Comparison of ENCODE assay signal across 1 cellular context in the genomic region with DNA sequence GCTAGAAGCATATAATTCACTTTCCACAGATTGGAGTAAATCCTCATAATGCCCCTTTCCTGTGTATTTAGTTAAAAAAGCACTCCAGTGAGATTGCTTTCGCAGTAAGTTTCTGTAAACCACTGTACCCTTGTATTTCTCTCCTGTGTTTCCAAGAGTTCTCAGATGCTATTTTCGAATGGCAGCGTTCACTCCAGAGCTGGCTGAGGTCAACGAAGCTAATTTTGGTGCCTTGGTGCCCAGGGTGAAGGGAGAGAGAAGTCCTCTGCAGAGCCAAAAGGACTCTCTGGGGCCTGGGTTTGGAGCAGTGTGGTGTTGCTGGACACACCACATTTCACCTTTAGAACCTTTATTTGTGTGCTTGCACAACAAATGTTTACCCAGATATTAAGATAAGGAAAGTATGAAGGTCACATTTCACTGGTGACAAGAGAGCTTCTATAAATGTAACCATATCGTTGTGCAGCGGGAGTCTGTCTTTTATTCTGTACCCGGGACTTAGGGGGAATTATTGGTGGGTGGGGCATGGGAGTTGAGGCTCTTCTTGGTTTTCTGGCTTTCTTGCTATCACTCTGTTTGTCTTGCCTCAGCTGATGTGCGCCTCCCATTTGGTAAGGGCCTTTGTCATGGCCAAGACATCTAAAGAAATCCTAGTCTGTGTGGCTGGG.
TF ChIP-seq lines count a peak whose summit lies in the region.

No MANE protein-coding gene starts in this region.

TF ChIP-seq in HepG2, 621 proteins besides CTCF, POLR2A, EP300 and RAD21 (continued from another document and continues in another):
- TF ChIP-seq, protein P1, sequence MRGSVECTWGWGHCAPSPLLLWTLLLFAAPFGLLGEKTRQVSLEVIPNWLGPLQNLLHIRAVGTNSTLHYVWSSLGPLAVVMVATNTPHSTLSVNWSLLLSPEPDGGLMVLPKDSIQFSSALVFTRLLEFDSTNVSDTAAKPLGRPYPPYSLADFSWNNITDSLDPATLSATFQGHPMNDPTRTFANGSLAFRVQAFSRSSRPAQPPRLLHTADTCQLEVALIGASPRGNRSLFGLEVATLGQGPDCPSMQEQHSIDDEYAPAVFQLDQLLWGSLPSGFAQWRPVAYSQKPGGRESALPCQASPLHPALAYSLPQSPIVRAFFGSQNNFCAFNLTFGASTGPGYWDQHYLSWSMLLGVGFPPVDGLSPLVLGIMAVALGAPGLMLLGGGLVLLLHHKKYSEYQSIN (CRISPR knock-in tag; IDR thresholded peaks at IDR 0.05; ENCODE audit: borderline replicate concordance), result no peak
- 0 out of 2 replicates have a peak, but pooled peaks have one; percentile 42 for TF ChIP-seq DNMT3B (CRISPR knock-in tag; conservative IDR thresholded peaks at IDR 0.05)
- TF ChIP-seq NKX3-1 (CRISPR knock-in tag; IDR thresholded peaks at IDR 0.05), result peak; percentile 95
- no peak for TF ChIP-seq NR1H2 (CRISPR knock-in tag; IDR thresholded peaks at IDR 0.05; ENCODE audit: borderline replicate concordance, low read depth)
- TF ChIP-seq NPAS2 (CRISPR knock-in tag; IDR thresholded peaks at IDR 0.05; ENCODE audit: borderline replicate concordance), result no peak
- TF ChIP-seq, protein P2, sequence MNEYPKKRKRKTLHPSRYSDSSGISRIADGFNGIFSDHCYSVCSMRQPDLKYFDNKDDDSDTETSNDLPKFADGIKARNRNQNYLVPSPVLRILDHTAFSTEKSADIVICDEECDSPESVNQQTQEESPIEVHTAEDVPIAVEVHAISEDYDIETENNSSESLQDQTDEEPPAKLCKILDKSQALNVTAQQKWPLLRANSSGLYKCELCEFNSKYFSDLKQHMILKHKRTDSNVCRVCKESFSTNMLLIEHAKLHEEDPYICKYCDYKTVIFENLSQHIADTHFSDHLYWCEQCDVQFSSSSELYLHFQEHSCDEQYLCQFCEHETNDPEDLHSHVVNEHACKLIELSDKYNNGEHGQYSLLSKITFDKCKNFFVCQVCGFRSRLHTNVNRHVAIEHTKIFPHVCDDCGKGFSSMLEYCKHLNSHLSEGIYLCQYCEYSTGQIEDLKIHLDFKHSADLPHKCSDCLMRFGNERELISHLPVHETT (CRISPR knock-in tag; conservative IDR thresholded peaks at IDR 0.05), result no peak
- TF ChIP-seq, protein P3, sequence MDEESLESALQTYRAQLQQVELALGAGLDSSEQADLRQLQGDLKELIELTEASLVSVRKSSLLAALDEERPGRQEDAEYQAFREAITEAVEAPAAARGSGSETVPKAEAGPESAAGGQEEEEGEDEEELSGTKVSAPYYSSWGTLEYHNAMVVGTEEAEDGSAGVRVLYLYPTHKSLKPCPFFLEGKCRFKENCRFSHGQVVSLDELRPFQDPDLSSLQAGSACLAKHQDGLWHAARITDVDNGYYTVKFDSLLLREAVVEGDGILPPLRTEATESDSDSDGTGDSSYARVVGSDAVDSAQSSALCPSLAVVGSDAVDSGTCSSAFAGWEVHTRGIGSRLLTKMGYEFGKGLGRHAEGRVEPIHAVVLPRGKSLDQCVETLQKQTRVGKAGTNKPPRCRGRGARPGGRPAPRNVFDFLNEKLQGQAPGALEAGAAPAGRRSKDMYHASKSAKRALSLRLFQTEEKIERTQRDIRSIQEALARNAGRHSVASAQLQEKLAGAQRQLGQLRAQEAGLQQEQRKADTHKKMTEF (CRISPR knock-in tag; IDR thresholded peaks at IDR 0.05), result no peak
- TF ChIP-seq, protein P4, sequence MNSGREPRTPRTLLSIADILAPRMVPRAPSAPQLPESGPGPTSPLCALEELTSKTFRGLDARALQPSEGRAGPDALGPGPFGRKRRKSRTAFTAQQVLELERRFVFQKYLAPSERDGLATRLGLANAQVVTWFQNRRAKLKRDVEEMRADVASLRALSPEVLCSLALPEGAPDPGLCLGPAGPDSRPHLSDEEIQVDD (CRISPR knock-in tag; IDR thresholded peaks at IDR 0.05; ENCODE audit: borderline replicate concordance), result no peak
- peak; percentile 42; the same call in 1 of the 2 replicates for TF ChIP-seq ZNF572 (CRISPR knock-in tag; IDR thresholded peaks at IDR 0.05)
- no peak for TF ChIP-seq SAFB2 (CRISPR knock-in tag; IDR thresholded peaks at IDR 0.05; ENCODE audit: borderline replicate concordance, low read depth)
- no peak for TF ChIP-seq ZNF850 (CRISPR knock-in tag; conservative IDR thresholded peaks at IDR 0.05)
- peak; percentile 61; the same call in 1 of the 2 replicates for TF ChIP-seq ZNF205 (CRISPR knock-in tag; IDR thresholded peaks at IDR 0.05)
- TF ChIP-seq PHF21A (CRISPR knock-in tag; IDR thresholded peaks at IDR 0.05), result peak; percentile 95
- TF ChIP-seq, protein P5, sequence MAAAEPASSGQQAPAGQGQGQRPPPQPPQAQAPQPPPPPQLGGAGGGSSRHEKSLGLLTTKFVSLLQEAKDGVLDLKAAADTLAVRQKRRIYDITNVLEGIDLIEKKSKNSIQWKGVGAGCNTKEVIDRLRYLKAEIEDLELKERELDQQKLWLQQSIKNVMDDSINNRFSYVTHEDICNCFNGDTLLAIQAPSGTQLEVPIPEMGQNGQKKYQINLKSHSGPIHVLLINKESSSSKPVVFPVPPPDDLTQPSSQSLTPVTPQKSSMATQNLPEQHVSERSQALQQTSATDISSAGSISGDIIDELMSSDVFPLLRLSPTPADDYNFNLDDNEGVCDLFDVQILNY (CRISPR knock-in tag; conservative IDR thresholded peaks at IDR 0.05), result no peak
- TF ChIP-seq, protein P6, sequence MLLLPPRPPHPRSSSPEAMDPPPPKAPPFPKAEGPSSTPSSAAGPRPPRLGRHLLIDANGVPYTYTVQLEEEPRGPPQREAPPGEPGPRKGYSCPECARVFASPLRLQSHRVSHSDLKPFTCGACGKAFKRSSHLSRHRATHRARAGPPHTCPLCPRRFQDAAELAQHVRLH (CRISPR knock-in tag; IDR thresholded peaks at IDR 0.05; ENCODE audit: borderline replicate concordance, low read depth), result no peak
- TF ChIP-seq, protein P7, sequence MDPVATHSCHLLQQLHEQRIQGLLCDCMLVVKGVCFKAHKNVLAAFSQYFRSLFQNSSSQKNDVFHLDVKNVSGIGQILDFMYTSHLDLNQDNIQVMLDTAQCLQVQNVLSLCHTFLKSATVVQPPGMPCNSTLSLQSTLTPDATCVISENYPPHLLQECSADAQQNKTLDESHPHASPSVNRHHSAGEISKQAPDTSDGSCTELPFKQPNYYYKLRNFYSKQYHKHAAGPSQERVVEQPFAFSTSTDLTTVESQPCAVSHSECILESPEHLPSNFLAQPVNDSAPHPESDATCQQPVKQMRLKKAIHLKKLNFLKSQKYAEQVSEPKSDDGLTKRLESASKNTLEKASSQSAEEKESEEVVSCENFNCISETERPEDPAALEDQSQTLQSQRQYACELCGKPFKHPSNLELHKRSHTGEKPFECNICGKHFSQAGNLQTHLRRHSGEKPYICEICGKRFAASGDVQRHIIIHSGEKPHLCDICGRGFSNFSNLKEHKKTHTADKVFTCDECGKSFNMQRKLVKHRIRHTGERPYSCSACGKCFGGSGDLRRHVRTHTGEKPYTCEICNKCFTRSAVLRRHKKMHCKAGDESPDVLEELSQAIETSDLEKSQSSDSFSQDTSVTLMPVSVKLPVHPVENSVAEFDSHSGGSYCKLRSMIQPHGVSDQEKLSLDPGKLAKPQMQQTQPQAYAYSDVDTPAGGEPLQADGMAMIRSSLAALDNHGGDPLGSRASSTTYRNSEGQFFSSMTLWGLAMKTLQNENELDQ (CRISPR knock-in tag; IDR thresholded peaks at IDR 0.05; ENCODE audit: borderline replicate concordance), result no peak
- no peak for TF ChIP-seq CENPT (CRISPR knock-in tag; IDR thresholded peaks at IDR 0.05; ENCODE audit: low read depth)
- TF ChIP-seq MTF2 (CRISPR knock-in tag; IDR thresholded peaks at IDR 0.05; ENCODE audit: borderline replicate concordance), result 0 out of 2 replicates have a peak, but pooled peaks have one; percentile 30
- TF ChIP-seq, protein P8, sequence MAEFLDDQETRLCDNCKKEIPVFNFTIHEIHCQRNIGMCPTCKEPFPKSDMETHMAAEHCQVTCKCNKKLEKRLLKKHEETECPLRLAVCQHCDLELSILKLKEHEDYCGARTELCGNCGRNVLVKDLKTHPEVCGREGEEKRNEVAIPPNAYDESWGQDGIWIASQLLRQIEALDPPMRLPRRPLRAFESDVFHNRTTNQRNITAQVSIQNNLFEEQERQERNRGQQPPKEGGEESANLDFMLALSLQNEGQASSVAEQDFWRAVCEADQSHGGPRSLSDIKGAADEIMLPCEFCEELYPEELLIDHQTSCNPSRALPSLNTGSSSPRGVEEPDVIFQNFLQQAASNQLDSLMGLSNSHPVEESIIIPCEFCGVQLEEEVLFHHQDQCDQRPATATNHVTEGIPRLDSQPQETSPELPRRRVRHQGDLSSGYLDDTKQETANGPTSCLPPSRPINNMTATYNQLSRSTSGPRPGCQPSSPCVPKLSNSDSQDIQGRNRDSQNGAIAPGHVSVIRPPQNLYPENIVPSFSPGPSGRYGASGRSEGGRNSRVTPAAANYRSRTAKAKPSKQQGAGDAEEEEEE (CRISPR knock-in tag; IDR thresholded peaks at IDR 0.05; ENCODE audit: borderline replicate concordance), result no peak
- TF ChIP-seq KLF9 (CRISPR knock-in tag; IDR thresholded peaks at IDR 0.05; ENCODE audit: low read depth), result no peak
- no peak for TF ChIP-seq HOXA7 (CRISPR knock-in tag; IDR thresholded peaks at IDR 0.05)
- no peak; the same call in 1 of the 2 replicates for TF ChIP-seq GFI1 (CRISPR knock-in tag; IDR thresholded peaks at IDR 0.05; ENCODE audit: borderline replicate concordance)
- no peak for TF ChIP-seq DNMT1 (CRISPR knock-in tag; IDR thresholded peaks at IDR 0.05)
- TF ChIP-seq EHMT2 (IDR thresholded peaks at IDR 0.05; ENCODE audit: borderline replicate concordance, low read depth, low read length), result 0 out of 2 replicates have a peak, but pooled peaks have one; percentile 11
- no peak for TF ChIP-seq MAZ (IDR thresholded peaks at IDR 0.05; ENCODE audit: borderline replicate concordance, low read depth, low read length)
- TF ChIP-seq MAZ (CRISPR knock-in tag; IDR thresholded peaks at IDR 0.05; ENCODE audit: low read depth), result no peak; the same call in 1 of the 2 replicates
- TF ChIP-seq GTF2F1 (IDR thresholded peaks at IDR 0.05; ENCODE audit: low read length), result no peak
- no peak for TF ChIP-seq ZNF121 (CRISPR knock-in tag; IDR thresholded peaks at IDR 0.05)
- TF ChIP-seq, protein P9, sequence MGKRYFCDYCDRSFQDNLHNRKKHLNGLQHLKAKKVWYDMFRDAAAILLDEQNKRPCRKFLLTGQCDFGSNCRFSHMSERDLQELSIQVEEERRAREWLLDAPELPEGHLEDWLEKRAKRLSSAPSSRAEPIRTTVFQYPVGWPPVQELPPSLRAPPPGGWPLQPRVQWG (CRISPR knock-in tag; IDR thresholded peaks at IDR 0.05; ENCODE audit: borderline replicate concordance, low read depth), result no peak
- no peak for TF ChIP-seq TRIM24 (CRISPR knock-in tag; IDR thresholded peaks at IDR 0.05)
- TF ChIP-seq ZSCAN22 (CRISPR knock-in tag; IDR thresholded peaks at IDR 0.05), result 0 out of 2 replicates have a peak, but pooled peaks have one; percentile 14
- no peak for TF ChIP-seq ZNF484 (CRISPR knock-in tag; IDR thresholded peaks at IDR 0.05; ENCODE audit: borderline replicate concordance, low read depth)
- no peak for TF ChIP-seq FOXK2 (IDR thresholded peaks at IDR 0.05)
- peak; percentile 30; the same call in 1 of the 2 replicates for TF ChIP-seq ZNF605 (CRISPR knock-in tag; IDR thresholded peaks at IDR 0.05)
- no peak for TF ChIP-seq ZNF552 (CRISPR knock-in tag; IDR thresholded peaks at IDR 0.05; ENCODE audit: borderline replicate concordance)
- TF ChIP-seq, protein P10, sequence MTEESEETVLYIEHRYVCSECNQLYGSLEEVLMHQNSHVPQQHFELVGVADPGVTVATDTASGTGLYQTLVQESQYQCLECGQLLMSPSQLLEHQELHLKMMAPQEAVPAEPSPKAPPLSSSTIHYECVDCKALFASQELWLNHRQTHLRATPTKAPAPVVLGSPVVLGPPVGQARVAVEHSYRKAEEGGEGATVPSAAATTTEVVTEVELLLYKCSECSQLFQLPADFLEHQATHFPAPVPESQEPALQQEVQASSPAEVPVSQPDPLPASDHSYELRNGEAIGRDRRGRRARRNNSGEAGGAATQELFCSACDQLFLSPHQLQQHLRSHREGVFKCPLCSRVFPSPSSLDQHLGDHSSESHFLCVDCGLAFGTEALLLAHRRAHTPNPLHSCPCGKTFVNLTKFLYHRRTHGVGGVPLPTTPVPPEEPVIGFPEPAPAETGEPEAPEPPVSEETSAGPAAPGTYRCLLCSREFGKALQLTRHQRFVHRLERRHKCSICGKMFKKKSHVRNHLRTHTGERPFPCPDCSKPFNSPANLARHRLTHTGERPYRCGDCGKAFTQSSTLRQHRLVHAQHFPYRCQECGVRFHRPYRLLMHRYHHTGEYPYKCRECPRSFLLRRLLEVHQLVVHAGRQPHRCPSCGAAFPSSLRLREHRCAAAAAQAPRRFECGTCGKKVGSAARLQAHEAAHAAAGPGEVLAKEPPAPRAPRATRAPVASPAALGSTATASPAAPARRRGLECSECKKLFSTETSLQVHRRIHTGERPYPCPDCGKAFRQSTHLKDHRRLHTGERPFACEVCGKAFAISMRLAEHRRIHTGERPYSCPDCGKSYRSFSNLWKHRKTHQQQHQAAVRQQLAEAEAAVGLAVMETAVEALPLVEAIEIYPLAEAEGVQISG (CRISPR knock-in tag; IDR thresholded peaks at IDR 0.05), result peak; percentile 75
- no peak for TF ChIP-seq WIZ (CRISPR knock-in tag; IDR thresholded peaks at IDR 0.05)
- TF ChIP-seq, protein P11, sequence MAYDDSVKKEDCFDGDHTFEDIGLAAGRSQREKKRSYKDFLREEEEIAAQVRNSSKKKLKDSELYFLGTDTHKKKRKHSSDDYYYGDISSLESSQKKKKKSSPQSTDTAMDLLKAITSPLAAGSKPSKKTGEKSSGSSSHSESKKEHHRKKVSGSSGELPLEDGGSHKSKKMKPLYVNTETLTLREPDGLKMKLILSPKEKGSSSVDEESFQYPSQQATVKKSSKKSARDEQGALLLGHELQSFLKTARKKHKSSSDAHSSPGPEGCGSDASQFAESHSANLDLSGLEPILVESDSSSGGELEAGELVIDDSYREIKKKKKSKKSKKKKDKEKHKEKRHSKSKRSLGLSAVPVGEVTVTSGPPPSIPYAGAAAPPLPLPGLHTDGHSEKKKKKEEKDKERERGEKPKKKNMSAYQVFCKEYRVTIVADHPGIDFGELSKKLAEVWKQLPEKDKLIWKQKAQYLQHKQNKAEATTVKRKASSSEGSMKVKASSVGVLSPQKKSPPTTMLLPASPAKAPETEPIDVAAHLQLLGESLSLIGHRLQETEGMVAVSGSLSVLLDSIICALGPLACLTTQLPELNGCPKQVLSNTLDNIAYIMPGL (CRISPR knock-in tag; IDR thresholded peaks at IDR 0.05; ENCODE audit: borderline replicate concordance in 1 of 2, low read depth in 1 of 2), result no peak
- TF ChIP-seq, protein P12, sequence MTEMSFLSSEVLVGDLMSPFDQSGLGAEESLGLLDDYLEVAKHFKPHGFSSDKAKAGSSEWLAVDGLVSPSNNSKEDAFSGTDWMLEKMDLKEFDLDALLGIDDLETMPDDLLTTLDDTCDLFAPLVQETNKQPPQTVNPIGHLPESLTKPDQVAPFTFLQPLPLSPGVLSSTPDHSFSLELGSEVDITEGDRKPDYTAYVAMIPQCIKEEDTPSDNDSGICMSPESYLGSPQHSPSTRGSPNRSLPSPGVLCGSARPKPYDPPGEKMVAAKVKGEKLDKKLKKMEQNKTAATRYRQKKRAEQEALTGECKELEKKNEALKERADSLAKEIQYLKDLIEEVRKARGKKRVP (CRISPR knock-in tag; IDR thresholded peaks at IDR 0.05), result peak in 1 of 2 experiments; percentile 84; a peak in 2 of 4 replicates
- no peak for TF ChIP-seq ZNF367 (CRISPR knock-in tag; IDR thresholded peaks at IDR 0.05; ENCODE audit: borderline replicate concordance)
- TF ChIP-seq ZNF564 (CRISPR knock-in tag; IDR thresholded peaks at IDR 0.05), result no peak
- TF ChIP-seq ZNF788 (CRISPR knock-in tag; IDR thresholded peaks at IDR 0.05; ENCODE audit: borderline replicate concordance), result no peak
- no peak for TF ChIP-seq IKZF4 (CRISPR knock-in tag; IDR thresholded peaks at IDR 0.05; ENCODE audit: borderline replicate concordance, low read depth, not compliant biosample characterization)
- TF ChIP-seq HCFC1 (IDR thresholded peaks at IDR 0.05; ENCODE audit: low read depth, low read length), result no peak
- TF ChIP-seq ETV5 (CRISPR knock-in tag; IDR thresholded peaks at IDR 0.05; ENCODE audit: borderline replicate concordance), result peak; percentile 86
- peak; percentile 47; the same call in 1 of the 2 replicates for TF ChIP-seq PHF8 (CRISPR knock-in tag; IDR thresholded peaks at IDR 0.05)
- peak; percentile 91 for TF ChIP-seq ARNTL (CRISPR knock-in tag; IDR thresholded peaks at IDR 0.05)
